13 cellular contexts compared by ENCODE assay signal in the genomic region with DNA sequence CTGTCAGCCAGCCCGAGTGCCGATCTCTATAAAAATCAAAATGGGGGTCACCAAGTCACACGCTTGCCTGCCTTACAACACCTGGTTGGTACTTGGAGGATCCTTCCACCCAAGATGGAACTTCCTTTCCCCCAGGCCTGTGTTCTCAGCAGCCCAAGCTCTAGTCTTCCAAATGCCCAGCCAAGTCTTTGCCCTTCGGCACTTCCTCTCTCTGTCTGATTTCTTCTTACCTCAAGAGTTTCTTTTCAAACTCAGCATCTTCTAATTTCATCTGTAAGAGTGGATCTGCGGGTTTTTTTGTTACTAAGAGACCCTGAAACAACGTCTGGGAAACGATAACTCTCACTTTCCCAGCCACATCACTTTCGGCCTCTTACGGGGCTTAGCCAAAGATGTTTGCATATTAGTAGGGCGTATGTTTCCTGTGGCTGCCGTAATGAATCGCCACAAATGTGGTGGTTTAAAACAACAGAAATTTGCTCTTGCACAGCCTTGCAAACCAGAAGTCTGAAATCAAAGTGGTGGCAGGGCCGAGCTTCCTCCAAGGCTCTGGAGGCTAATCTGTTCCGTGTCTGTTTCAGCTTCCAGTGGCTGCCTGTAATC.
DNase-seq lines count a peak whose midpoint lies in the region; ATAC-seq and TF ChIP-seq lines count a peak whose summit lies in the region.
"Had no signal": no experiment of that assay in that cellular context is flagged by ENCODE, and none has a peak within 500 bp of the region (broad histone marks: within the 10 kb centered on the region; RNA-seq: fewer than 3 reads in every experiment).

No MANE protein-coding gene starts in this region.

- TF ChIP-seq CTCF in colonic mucosa (IDR thresholded peaks at IDR 0.05) = no peak

- intact Hi-C loops in colonic mucosa (cut with DNase I) = no loop called here

- no peaks in the 10 kb centered on the region for H3K9me3 ChIP-seq in colonic mucosa
- H3K9me3 ChIP-seq: HAP-1 had no signal

- peaks cover 14% of the 10 kb centered on the region for H3K27me3 Mint-ChIP-seq in activated T-cell treated with anti-CD3 and anti-CD28 coated beads, Interleukin-2, amount 50 U/mL, for 24 hours

- H3K36me3 Mint-ChIP-seq in activated T-cell treated with anti-CD3 and anti-CD28 coated beads, Interleukin-2, amount 50 U/mL, for 24 hours (ENCODE audit: low read depth) = no peaks in the 10 kb centered on the region

- no peaks in the 10 kb centered on the region for H3K36me3 ChIP-seq in colonic mucosa

- H3K27me3 ChIP-seq in colonic mucosa = no peaks in the 10 kb centered on the region

- H3K9me3 Mint-ChIP-seq in activated T-cell treated with anti-CD3 and anti-CD28 coated beads, Interleukin-2, amount 50 U/mL, for 24 hours = no peaks in the 10 kb centered on the region
- H3K9me3 Mint-ChIP-seq: dendritic cell treated with granulocyte-macrophage colony-stimulating factor and Interleukin-4, amounts not matched to agents 40 ng/mL and 50 ng/mL, for 4 days had no signal

- peak; percentile 21 to 29 for DNase-seq in activated T-cell treated with anti-CD3 and anti-CD28 coated beads, Interleukin-2, amount 50 U/mL, for 48 hours
- DNase-seq in activated T-cell treated with anti-CD3 and anti-CD28 coated beads, Interleukin-2, amount 50 U/mL, for 24 hours = no peak
- DNase-seq in stimulated activated CD4-positive, alpha-beta T cell treated with anti-CD3 and anti-CD28 coated beads, Interleukin-4, amount 100 ng/mL, for 24 hours = peak; percentile 6
- no peak for DNase-seq in HT-29 (ENCODE audit: low spot score)
- DNase-seq in colonic mucosa = no peak
- DNase-seq in SK-N-DZ (ENCODE audit: low spot score) = no peak
- DNase-seq: activated CD4-positive, alpha-beta T cell treated with anti-CD3 and anti-CD28 coated beads, Interleukin-2, amount 50 U/mL, for 1 hour; AML-193; islet precursor cell had no signal

- H3K27ac ChIP-seq in colonic mucosa = no peak overlapping the region

- no peaks in the 10 kb centered on the region for H3K4me1 ChIP-seq in colonic mucosa
- H3K4me1 ChIP-seq: HAP-1 had no signal

- peaks cover 8% of the 10 kb centered on the region for H3K4me1 Mint-ChIP-seq in activated T-cell treated with anti-CD3 and anti-CD28 coated beads, Interleukin-2, amount 50 U/mL, for 24 hours (ENCODE audit: low read depth)

- no peak overlapping the region for H3K4me3 Mint-ChIP-seq in activated T-cell treated with anti-CD3 and anti-CD28 coated beads, Interleukin-2, amount 50 U/mL, for 24 hours
- H3K4me3 Mint-ChIP-seq: dendritic cell treated with granulocyte-macrophage colony-stimulating factor and Interleukin-4, amounts not matched to agents 40 ng/mL and 50 ng/mL, for 4 days had no signal

- ATAC-seq in GM21825 (IDR thresholded peaks at IDR 0.05; ENCODE audit: unreplicated experiment) (peak; percentile 92), HG03469 (IDR thresholded peaks at IDR 0.05; ENCODE audit: unreplicated experiment) (peak; percentile 95)

- no peak overlapping the region for H3K9ac ChIP-seq in colonic mucosa (ENCODE audit: low read depth in 2 of 2, low read length in 2 of 2)

- no peak overlapping the region for H3K4me3 ChIP-seq in colonic mucosa
- H3K4me3 ChIP-seq: HAP-1 had no signal

- no peak overlapping the region for H3K27ac Mint-ChIP-seq in activated T-cell treated with anti-CD3 and anti-CD28 coated beads, Interleukin-2, amount 50 U/mL, for 24 hours
- H3K27ac Mint-ChIP-seq: dendritic cell treated with granulocyte-macrophage colony-stimulating factor and Interleukin-4, amounts not matched to agents 40 ng/mL and 50 ng/mL, for 4 days had no signal

Comparison
In these comparisons a context has a peak if more than half of its experiments do, and no peak if none do; other contexts are left out.
1. DNase-seq: peak in activated T-cell treated with anti-CD3 and anti-CD28 coated beads, Interleukin-2, amount 50 U/mL, for 48 hours (2 of 2) and stimulated activated CD4-positive, alpha-beta T cell treated with anti-CD3 and anti-CD28 coated beads, Interleukin-4, amount 100 ng/mL, for 24 hours (single experiment); none in activated T-cell treated with anti-CD3 and anti-CD28 coated beads, Interleukin-2, amount 50 U/mL, for 24 hours (single experiment), HT-29 (single experiment), colonic mucosa (single experiment) and SK-N-DZ (single experiment).